Comparison of ENCODE assay signal across 24 cellular contexts in the genomic region with DNA sequence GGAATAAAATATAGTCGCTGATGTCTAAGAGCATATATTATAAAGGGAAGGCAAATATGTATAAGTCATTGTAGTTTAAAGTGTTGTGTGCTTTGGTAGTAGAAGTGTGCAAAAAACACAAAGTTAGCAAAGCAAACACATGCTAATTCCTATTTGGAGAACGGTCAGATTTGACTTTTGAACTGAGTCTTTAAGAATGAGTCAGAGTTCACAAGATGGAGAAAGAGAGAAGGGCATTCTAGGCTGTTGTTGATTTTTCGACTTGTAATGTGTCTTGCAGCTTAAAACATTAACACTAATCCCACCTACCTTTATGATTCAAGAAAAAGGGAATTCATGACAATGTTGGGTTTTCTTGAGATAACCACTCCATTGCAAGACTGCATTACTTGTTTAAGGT.
DNase-seq lines count a peak whose midpoint lies in the region; ATAC-seq, FAIRE-seq and TF ChIP-seq lines count a peak whose summit lies in the region.
"Had no signal": no experiment of that assay in that cellular context is flagged by ENCODE, and none has a peak within 500 bp of the region (broad histone marks: within the 10 kb centered on the region; RNA-seq: fewer than 3 reads in every experiment).

No MANE protein-coding gene starts in this region.

- H3K4me3 ChIP-seq in A549 (no peak overlapping the region), HUES6 (ENCODE audit: low read depth, low read length) (no peak overlapping the region), astrocyte of the spinal cord (ENCODE audit: low read depth, low read length) (no peak overlapping the region), mesodermal cell (ENCODE audit: extremely low read depth, insufficient read depth, low read length, poor library complexity, severe bottlenecking) (no peak overlapping the region)
- H3K4me3 ChIP-seq: lung, Peyer's patch, psoas muscle had no signal

- H3K9ac ChIP-seq in HUES6 (ENCODE audit: low read length): no peak overlapping the region

- TF ChIP-seq CTCF in A549 (IDR thresholded peaks at IDR 0.05): no peak
- no peak for TF ChIP-seq CTCF in astrocyte of the spinal cord (IDR thresholded peaks at IDR 0.05; ENCODE audit: low read depth, low read length)

- no peak for TF ChIP-seq POLR2A in A549 (IDR thresholded peaks at IDR 0.05; ENCODE audit: low read length)

- H3K27ac ChIP-seq in A549 (peak overlapping the region; percentile 80 to 87), HUES6 (ENCODE audit: low read depth, low read length) (0 out of 2 replicates have a peak overlapping the region, but pooled peaks have one; percentile 9), mesodermal cell (ENCODE audit: low read depth, low read length, severe bottlenecking) (peak overlapping the region; percentile 24)
- H3K27ac ChIP-seq: neutrophil, Peyer's patch, VCaP had no signal

- H3K4me1 ChIP-seq in A549 (peaks cover 100% of the 10 kb centered on the region), HUES6 (ENCODE audit: control insufficient read depth, insufficient read depth, low read length) (peaks cover 50% of the 10 kb centered on the region), mesodermal cell (ENCODE audit: control insufficient read depth, insufficient read depth, low read length, poor library complexity, severe bottlenecking) (peaks cover 98% of the 10 kb centered on the region)
- H3K4me1 ChIP-seq: BE2C had no signal

- peak overlapping the region; percentile 64 for H3K4me2 ChIP-seq in A549

- no peaks in the 10 kb centered on the region for H3K9me3 ChIP-seq in A549
- no peaks in the 10 kb centered on the region for H3K9me3 ChIP-seq in HUES6 (ENCODE audit: control insufficient read depth, insufficient read depth, low read depth, low read length)
- no peaks in the 10 kb centered on the region for H3K9me3 ChIP-seq in mesodermal cell (ENCODE audit: control insufficient read depth, low read length)
- H3K9me3 ChIP-seq: BE2C, neutrophil, Peyer's patch, psoas muscle had no signal

- in situ Hi-C loops in astrocyte of the spinal cord (cut with HindIII; ENCODE audit: low sequenced_read_pairs): no loop called here

- TF ChIP-seq EP300 in A549 (IDR thresholded peaks at IDR 0.05): no peak

- DNase-seq in A549 (ENCODE audit: low read depth in 1 of 2, low spot score in 1 of 2): no peak
- DNase-seq in astrocyte of the spinal cord (ENCODE audit: low read depth, low spot score): peak; percentile 40
- no peak for DNase-seq in NCI-H2196 (lab: John Stamatoyannopoulos, UW; ENCODE audit: unreplicated experiment)
- no peak for DNase-seq in NCI-H1436 treated with DMSO at 0.1 percent for 48 hours (lab: John Stamatoyannopoulos, UW)
- no peak for DNase-seq in stimulated activated CD4-positive, alpha-beta T cell treated with anti-CD3 and anti-CD28 coated beads, Interleukin-2, amount 100 ng/mL, for 24 hours
- DNase-seq: activated CD4-positive, alpha-beta T cell treated with anti-CD3 and anti-CD28 coated beads, Interleukin-2, amount 10 ng/mL, durations not matched to agents 7 days and 5 days; BE2C; DMS79 treated with DMSO at 0.1 percent for 48 hours; effector CD8-positive, alpha-beta T cell; kidney glomerular epithelial cell; NCI-H1092; NCI-H2081 treated with DMSO at 0.1 percent for 48 hours; NCI-H510A; NK-92 treated with Interleukin-12 subunit alpha and Interleukin-12 subunit beta, amount 100 ng/mL, for 24 hours; Peyer's patch; psoas muscle; stimulated activated CD4-positive, alpha-beta T cell treated with anti-CD3 and anti-CD28 coated beads, Interleukin-4, amount 100 ng/mL, for 1 hour; T-helper 2 cell had no signal

- CTCF ChIA-PET in A549 (lab: Yijun Ruan, JAX): interaction anchor here (0.9 kb wide), 1 partner anchor 9 kb away, joined by 3 read pairs; no protein-coding TSS in a partner anchor

- no peak for FAIRE-seq in A549 (lab: Jason Lieb, UNC)

- H3K27me3 ChIP-seq in HUES6 (ENCODE audit: control insufficient read depth, insufficient read depth, low read length): no peaks in the 10 kb centered on the region
- H3K27me3 ChIP-seq: neutrophil, Peyer's patch had no signal

- peaks cover 23% of the 10 kb centered on the region for H3K36me3 ChIP-seq in HUES6 (ENCODE audit: control insufficient read depth, insufficient read depth, low read length)
- H3K36me3 ChIP-seq in mesodermal cell (ENCODE audit: control insufficient read depth, insufficient read depth, low read length): peaks cover 50% of the 10 kb centered on the region
- H3K36me3 ChIP-seq: BE2C, neutrophil had no signal

- ATAC-seq in A549 (peak in 1 of 2 experiments; percentile 10; a peak in 2 of 6 replicates), HG03196 (IDR thresholded peaks at IDR 0.05; ENCODE audit: unreplicated experiment) (no peak)
- ATAC-seq: psoas muscle had no signal

- WGBS in A549 (ENCODE audit: missing lambda C conversion rate): 10% methylated on average over 3 of the region's 3 CpGs
- 76 to 92% methylated on average over 2 of the region's 3 CpGs for WGBS in mesodermal cell (ENCODE audit: insufficient coverage in 2 of 2), 2 experiments

- TF ChIP-seq RAD21 in A549 (conservative IDR thresholded peaks at IDR 0.05 in 1 of 2, IDR thresholded peaks at IDR 0.05 in 1 of 2): no peak

- POLR2A ChIA-PET in A549 (lab: Yijun Ruan, JAX): no interaction called here

TF ChIP-seq in A549, 52 proteins besides CTCF, POLR2A, EP300 and RAD21 (continues in another document):
- TF ChIP-seq JUNB (IDR thresholded peaks at IDR 0.05) (peak; percentile 50), EHMT2 (IDR thresholded peaks at IDR 0.05; ENCODE audit: low read depth) (no peak), ZC3H11A (IDR thresholded peaks at IDR 0.05) (no peak), KDM5A (IDR thresholded peaks at IDR 0.05) (no peak), GATA3 (IDR thresholded peaks at IDR 0.05; ENCODE audit: borderline replicate concordance) (peak; percentile 34; the same call in 1 of the 2 replicates), CBX8 (IDR thresholded peaks at IDR 0.05) (no peak), ZNF302 (CRISPR knock-in tag; IDR thresholded peaks at IDR 0.05) (no peak), RNF2 (IDR thresholded peaks at IDR 0.05; ENCODE audit: borderline replicate concordance, low read depth) (no peak), RCOR1 (IDR thresholded peaks at IDR 0.05; ENCODE audit: low read depth, low read length) (no peak), CBX2 (IDR thresholded peaks at IDR 0.05; ENCODE audit: borderline replicate concordance, low read depth) (no peak), EHF (CRISPR knock-in tag; IDR thresholded peaks at IDR 0.05) (no peak), HDAC2 (IDR thresholded peaks at IDR 0.05) (no peak), RARB (CRISPR knock-in tag; IDR thresholded peaks at IDR 0.05) (no peak), NR3C1 (IDR thresholded peaks at IDR 0.05) (no peak), CHD4 (IDR thresholded peaks at IDR 0.05; ENCODE audit: borderline replicate concordance) (no peak), ZFP36 (IDR thresholded peaks at IDR 0.05; ENCODE audit: borderline replicate concordance, partially characterized antibody) (no peak), SREBF2 (IDR thresholded peaks at IDR 0.05) (no peak), HOXB5 (CRISPR knock-in tag; IDR thresholded peaks at IDR 0.05) (no peak)
- TF ChIP-seq, protein P1, sequence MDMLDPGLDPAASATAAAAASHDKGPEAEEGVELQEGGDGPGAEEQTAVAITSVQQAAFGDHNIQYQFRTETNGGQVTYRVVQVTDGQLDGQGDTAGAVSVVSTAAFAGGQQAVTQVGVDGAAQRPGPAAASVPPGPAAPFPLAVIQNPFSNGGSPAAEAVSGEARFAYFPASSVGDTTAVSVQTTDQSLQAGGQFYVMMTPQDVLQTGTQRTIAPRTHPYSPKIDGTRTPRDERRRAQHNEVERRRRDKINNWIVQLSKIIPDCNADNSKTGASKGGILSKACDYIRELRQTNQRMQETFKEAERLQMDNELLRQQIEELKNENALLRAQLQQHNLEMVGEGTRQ (IDR thresholded peaks at IDR 0.05): no peak
- TF ChIP-seq, protein P2, sequence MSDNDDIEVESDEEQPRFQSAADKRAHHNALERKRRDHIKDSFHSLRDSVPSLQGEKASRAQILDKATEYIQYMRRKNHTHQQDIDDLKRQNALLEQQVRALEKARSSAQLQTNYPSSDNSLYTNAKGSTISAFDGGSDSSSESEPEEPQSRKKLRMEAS (IDR thresholded peaks at IDR 0.05): 0 out of 2 replicates have a peak, but pooled peaks have one; percentile 24
- TF ChIP-seq, protein P3, sequence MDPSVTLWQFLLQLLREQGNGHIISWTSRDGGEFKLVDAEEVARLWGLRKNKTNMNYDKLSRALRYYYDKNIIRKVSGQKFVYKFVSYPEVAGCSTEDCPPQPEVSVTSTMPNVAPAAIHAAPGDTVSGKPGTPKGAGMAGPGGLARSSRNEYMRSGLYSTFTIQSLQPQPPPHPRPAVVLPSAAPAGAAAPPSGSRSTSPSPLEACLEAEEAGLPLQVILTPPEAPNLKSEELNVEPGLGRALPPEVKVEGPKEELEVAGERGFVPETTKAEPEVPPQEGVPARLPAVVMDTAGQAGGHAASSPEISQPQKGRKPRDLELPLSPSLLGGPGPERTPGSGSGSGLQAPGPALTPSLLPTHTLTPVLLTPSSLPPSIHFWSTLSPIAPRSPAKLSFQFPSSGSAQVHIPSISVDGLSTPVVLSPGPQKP (IDR thresholded peaks at IDR 0.05; ENCODE audit: low read depth, low read length): no peak
- TF ChIP-seq, protein P4, sequence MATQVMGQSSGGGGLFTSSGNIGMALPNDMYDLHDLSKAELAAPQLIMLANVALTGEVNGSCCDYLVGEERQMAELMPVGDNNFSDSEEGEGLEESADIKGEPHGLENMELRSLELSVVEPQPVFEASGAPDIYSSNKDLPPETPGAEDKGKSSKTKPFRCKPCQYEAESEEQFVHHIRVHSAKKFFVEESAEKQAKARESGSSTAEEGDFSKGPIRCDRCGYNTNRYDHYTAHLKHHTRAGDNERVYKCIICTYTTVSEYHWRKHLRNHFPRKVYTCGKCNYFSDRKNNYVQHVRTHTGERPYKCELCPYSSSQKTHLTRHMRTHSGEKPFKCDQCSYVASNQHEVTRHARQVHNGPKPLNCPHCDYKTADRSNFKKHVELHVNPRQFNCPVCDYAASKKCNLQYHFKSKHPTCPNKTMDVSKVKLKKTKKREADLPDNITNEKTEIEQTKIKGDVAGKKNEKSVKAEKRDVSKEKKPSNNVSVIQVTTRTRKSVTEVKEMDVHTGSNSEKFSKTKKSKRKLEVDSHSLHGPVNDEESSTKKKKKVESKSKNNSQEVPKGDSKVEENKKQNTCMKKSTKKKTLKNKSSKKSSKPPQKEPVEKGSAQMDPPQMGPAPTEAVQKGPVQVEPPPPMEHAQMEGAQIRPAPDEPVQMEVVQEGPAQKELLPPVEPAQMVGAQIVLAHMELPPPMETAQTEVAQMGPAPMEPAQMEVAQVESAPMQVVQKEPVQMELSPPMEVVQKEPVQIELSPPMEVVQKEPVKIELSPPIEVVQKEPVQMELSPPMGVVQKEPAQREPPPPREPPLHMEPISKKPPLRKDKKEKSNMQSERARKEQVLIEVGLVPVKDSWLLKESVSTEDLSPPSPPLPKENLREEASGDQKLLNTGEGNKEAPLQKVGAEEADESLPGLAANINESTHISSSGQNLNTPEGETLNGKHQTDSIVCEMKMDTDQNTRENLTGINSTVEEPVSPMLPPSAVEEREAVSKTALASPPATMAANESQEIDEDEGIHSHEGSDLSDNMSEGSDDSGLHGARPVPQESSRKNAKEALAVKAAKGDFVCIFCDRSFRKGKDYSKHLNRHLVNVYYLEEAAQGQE (IDR thresholded peaks at IDR 0.05): no peak

Comparison
In these comparisons a context has a peak if more than half of its experiments do, and no peak if none do; other contexts are left out.
1. H3K27ac ChIP-seq: peak in every context shown above with its lines; median percentile 84 in A549; 24 in mesodermal cell; 9 in HUES6.